ENCODE assay signal across 9 cellular contexts in the genomic region with DNA sequence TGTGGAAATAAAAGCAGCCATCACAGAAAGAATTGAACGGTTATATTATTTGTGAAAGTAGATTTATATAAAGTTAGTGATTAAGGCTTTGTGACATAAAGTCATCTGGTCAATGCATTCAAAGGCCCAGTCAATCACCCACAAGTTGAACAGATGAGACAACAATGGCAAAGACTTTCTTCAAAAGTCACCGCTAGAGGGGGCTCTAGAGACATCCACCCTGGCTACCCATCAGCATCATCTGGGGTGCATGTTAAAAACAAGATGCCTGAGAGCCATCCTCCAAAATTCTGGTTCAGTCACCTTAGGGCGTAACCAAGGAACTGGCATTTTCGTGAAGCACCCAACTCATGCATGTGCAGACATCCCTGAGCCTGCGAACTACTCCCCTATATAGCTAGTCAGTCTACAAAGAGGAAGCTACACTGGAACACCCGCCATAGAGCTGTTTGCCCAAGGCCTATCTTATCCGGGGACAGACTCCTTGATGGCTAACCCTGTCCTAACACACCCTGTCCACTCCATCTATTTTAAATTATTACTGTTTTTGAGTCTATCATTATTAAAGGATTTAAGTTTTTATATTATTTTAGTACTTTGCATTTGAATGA.
DNase-seq lines count a peak whose midpoint lies in the region; ATAC-seq and TF ChIP-seq lines count a peak whose summit lies in the region.
"Had no signal": no experiment of that assay in that cellular context is flagged by ENCODE, and none has a peak within 500 bp of the region (broad histone marks: within the 10 kb centered on the region; RNA-seq: fewer than 3 reads in every experiment).

No MANE protein-coding gene starts in this region.

- H3K4me3 ChIP-seq in WERI-Rb-1 (ENCODE audit: low read depth, low read length) = no peak overlapping the region
- H3K4me3 ChIP-seq: thoracic aorta had no signal

- no peaks in the 10 kb centered on the region for H3K9me3 ChIP-seq in WERI-Rb-1 (ENCODE audit: severe bottlenecking)
- H3K9me3 ChIP-seq: thoracic aorta had no signal

- H3K27ac ChIP-seq in WERI-Rb-1 = no peak overlapping the region
- H3K27ac ChIP-seq: thoracic aorta had no signal

- H3K27me3 ChIP-seq in WERI-Rb-1 (ENCODE audit: insufficient read depth, low read depth, severe bottlenecking) = no peaks in the 10 kb centered on the region

- H3K36me3 ChIP-seq in WERI-Rb-1 = no peaks in the 10 kb centered on the region
- H3K36me3 ChIP-seq: thoracic aorta had no signal

- peak; percentile 67 for TF ChIP-seq CTCF in LNCAP (IDR thresholded peaks at IDR 0.05)
- peak; percentile 79 for TF ChIP-seq CTCF in WERI-Rb-1 (IDR thresholded peaks at IDR 0.05; ENCODE audit: low read depth, low read length)

- peak; percentile 2 for DNase-seq in ELR (ENCODE audit: low read depth)
- DNase-seq in WERI-Rb-1 = peak; percentile 44
- DNase-seq in kidney glomerular epithelial cell (lab: John Stamatoyannopoulos, UW) = peak; percentile 32
- DNase-seq in H4 (ENCODE audit: low spot score) = no peak
- DNase-seq in mesenteric fat pad (ENCODE audit: low spot score) = no peak

- ATAC-seq in HG03108 (IDR thresholded peaks at IDR 0.05; ENCODE audit: unreplicated experiment) = no peak
- ATAC-seq in HG02885 (IDR thresholded peaks at IDR 0.05; ENCODE audit: poor library complexity, unreplicated experiment) = no peak

Comparison
In these comparisons a context has a peak if more than half of its experiments do, and no peak if none do; other contexts are left out.
1. DNase-seq: peak in ELR (single experiment), WERI-Rb-1 (single experiment) and kidney glomerular epithelial cell (single experiment); none in H4 (single experiment) and mesenteric fat pad (single experiment).